Comparison of ENCODE assay signal across 23 cellular contexts in genomic region chr21:45595574-45596295, GRCh38. TPM values are rescaled to one million over a fixed set of nuclear protein-coding genes. Genes with fewer than 3 reads are reported as not detected.
DNase-seq lines count a peak whose midpoint lies in the region; ATAC-seq, FAIRE-seq and TF ChIP-seq lines count a peak whose summit lies in the region.
"Had no signal": no experiment of that assay in that cellular context is flagged by ENCODE, and none has a peak within 500 bp of the region (broad histone marks: within the 10 kb centered on the region; RNA-seq: fewer than 3 reads in every experiment).

No MANE protein-coding gene starts in this region.

- POLR2A ChIA-PET in activated CD4-positive, alpha-beta T cell treated with anti-CD3 and anti-CD28 coated beads, Interleukin-2, amount 10 ng/mL, durations not matched to agents 7 days and 5 days (lab: Charles Lee) = no interaction called here
- POLR2A ChIA-PET in H1 (lab: Charles Lee; ENCODE audit: partially characterized antibody) = interaction anchor here (1.3 kb wide), 1 partner anchor 40 kb away, joined by 3 read pairs; no protein-coding TSS in a partner anchor

- TF ChIP-seq EP300 in H1 (IDR thresholded peaks at IDR 0.05; ENCODE audit: borderline replicate concordance in 1 of 2, low read depth in 2 of 2, low read length in 2 of 2) = no peak

- TF ChIP-seq POLR2A in Peyer's patch (IDR thresholded peaks at IDR 0.05) (no peak), H1 (IDR thresholded peaks at IDR 0.05; ENCODE audit: control extremely low read depth in 1 of 2, low read depth in 2 of 2, low read length in 2 of 2) (no peak)

- no peak overlapping the region for H3K4ac ChIP-seq in H1 (replicated peaks; ENCODE audit: insufficient read length, low read depth, low read length)

- WGBS in H1 (ENCODE audit: extremely low coverage in 1 of 2, insufficient coverage in 1 of 2, insufficient read length in 1 of 2, insufficient replicate concordance in 2 of 2, low coverage in 1 of 2, low lambda C conversion rate in 2 of 2, missing lambda C conversion rate in 1 of 2), 2 experiments = 92% methylated on average over 15 of the region's 16 CpGs; no CpG with 5 or more reads in 1 of the 2 experiments

- H3K36me3 Mint-ChIP-seq in activated CD4-positive, alpha-beta T cell treated with anti-CD3 and anti-CD28 coated beads, Interleukin-2, amount 10 ng/mL, durations not matched to agents 7 days and 5 days (ENCODE audit: low read depth) = no peaks in the 10 kb centered on the region

- H2BK15ac ChIP-seq in H1 (ENCODE audit: low read length) = no peak overlapping the region

- H3K56ac ChIP-seq in H1 (replicated peaks; ENCODE audit: insufficient read length, low read depth, low read length) = no peak overlapping the region

- H2BK12ac ChIP-seq in H1 (ENCODE audit: low read depth, low read length) = peak overlapping the region; percentile 60; the same call in 1 of the 2 replicates

- H3K4me1 Mint-ChIP-seq in activated CD4-positive, alpha-beta T cell treated with anti-CD3 and anti-CD28 coated beads, Interleukin-2, amount 10 ng/mL, durations not matched to agents 7 days and 5 days = peaks cover 11% of the 10 kb centered on the region
- H3K4me1 Mint-ChIP-seq: endodermal cell had no signal

- H3K27me3 ChIP-seq in Peyer's patch (no peaks in the 10 kb centered on the region), H1 (replicated peaks in 1 of 4; ENCODE audit: control insufficient read depth in 3 of 4, extremely low read depth in 1 of 4, insufficient read depth in 3 of 4, low read length in 3 of 4) (peaks cover 0 to 11% (median 0%) of the 10 kb centered on the region in 4 experiments; a peak in 4 of 7 replicates)

- peak overlapping the region in 1 of 4 experiments; percentile 26; a peak in 1 of 7 replicates for H3K9ac ChIP-seq in H1 (replicated peaks in 1 of 4; ENCODE audit: extremely low read depth in 1 of 4, low read depth in 3 of 4, low read length in 3 of 4)

- 0 out of 4 replicates have a peak, but pooled peaks cover 0 to 3% of the 10 kb centered on the region in 2 experiments for H3K79me2 ChIP-seq in H1 (ENCODE audit: control insufficient read depth in 1 of 2, insufficient read depth in 2 of 2, low read length in 2 of 2)

- H3K18ac ChIP-seq in H1 (ENCODE audit: extremely low read depth, low read length) = no peak overlapping the region

- no peak for DNase-seq in activated CD4-positive, alpha-beta T cell treated with anti-CD3 and anti-CD28 coated beads, Interleukin-2, amount 10 ng/mL, durations not matched to agents 7 days and 5 days
- DNase-seq in activated CD4-positive, alpha-beta T cell treated with anti-CD3 and anti-CD28 coated beads, Interleukin-2, amount 50 U/mL, for 48 hours = no peak
- peak in 2 of 3 donors; percentile 22 to 37 for DNase-seq in Peyer's patch
- DNase-seq in H1 (ENCODE audit: low read depth in 1 of 2, low spot score in 2 of 2) = no peak
- DNase-seq in posterior vena cava (ENCODE audit: low spot score) = peak; percentile 61
- no peak for DNase-seq in Right ventricle myocardium superior
- DNase-seq in NCI-H446 treated with DMSO at 0.1 percent for 48 hours (lab: John Stamatoyannopoulos, UW) = no peak
- DNase-seq: activated naive CD4-positive, alpha-beta T cell treated with anti-CD3 and anti-CD28 coated beads for 36 hours; activated T-cell treated with anti-CD3 and anti-CD28 coated beads, Interleukin-2, amount 50 U/mL, for 72 hours; endodermal cell; gastrocnemius medialis; mesendoderm; NCI-H1105 treated with DMSO at 0.1 percent for 48 hours; PC-9; stimulated activated naive CD8-positive, alpha-beta T cell treated with anti-CD3 and anti-CD28 coated beads, Interleukin-15, amount 100 ng/mL, for 72 hours; tibial artery had no signal

- peak overlapping the region; percentile 38; the same call in 1 of the 2 replicates for H4K8ac ChIP-seq in H1 (ENCODE audit: extremely low read depth, insufficient read depth, low read length)

- H3K4me1 ChIP-seq in Peyer's patch (peaks cover 0 to 11% (median 2%) of the 10 kb centered on the region in 4 donors), H1 (replicated peaks in 1 of 4; ENCODE audit: control insufficient read depth in 3 of 4, insufficient read depth in 4 of 4, low read length in 3 of 4) (0 out of 7 replicates have a peak, but pooled peaks cover 0 to 3% (median 0%) of the 10 kb centered on the region in 4 experiments)
- H3K4me1 ChIP-seq: gastrocnemius medialis had no signal

- no peaks in the 10 kb centered on the region for H3K27me3 Mint-ChIP-seq in activated CD4-positive, alpha-beta T cell treated with anti-CD3 and anti-CD28 coated beads, Interleukin-2, amount 10 ng/mL, durations not matched to agents 7 days and 5 days
- H3K27me3 Mint-ChIP-seq: stimulated activated naive CD8-positive, alpha-beta T cell treated with anti-CD3 and anti-CD28 coated beads, Interleukin-15, amount 100 ng/mL, for 72 hours had no signal

- no peak for TF ChIP-seq RAD21 in H1 (IDR thresholded peaks at IDR 0.05 in 1 of 2, conservative IDR thresholded peaks at IDR 0.05 in 1 of 2; ENCODE audit: low read depth in 2 of 2, low read length in 2 of 2)

- no peak overlapping the region for H3K4me3 ChIP-seq in Peyer's patch
- H3K4me3 ChIP-seq in H1 (ENCODE audit: extremely low read depth in 1 of 4, insufficient read depth in 2 of 4, low read depth in 3 of 4, low read length in 4 of 4) = no peak overlapping the region
- H3K4me3 ChIP-seq: gastrocnemius medialis, PC-9, tibial artery had no signal

- H3K14ac ChIP-seq in H1 (ENCODE audit: insufficient read length) = no peak overlapping the region

- H4K20me1 ChIP-seq in H1 (replicated peaks in 1 of 2; ENCODE audit: control insufficient read depth in 1 of 2, insufficient read depth in 2 of 2, low read length in 2 of 2) = peaks cover 0 to 11% of the 10 kb centered on the region in 2 experiments

- no peak overlapping the region for H2AFZ ChIP-seq in H1 (ENCODE audit: low read length)
- H2AFZ ChIP-seq: PC-9 had no signal

- H3K9me3 ChIP-seq in Peyer's patch (no peaks in the 10 kb centered on the region), H1 (ENCODE audit: insufficient read depth in 2 of 2, low read depth in 1 of 2, low read length in 1 of 2) (peaks cover 4 to 11% of the 10 kb centered on the region in 2 experiments; a peak in 2 of 4 replicates)
- H3K9me3 ChIP-seq: gastrocnemius medialis, tibial artery had no signal

- peak overlapping the region; percentile 32 for H3K27ac Mint-ChIP-seq in activated CD4-positive, alpha-beta T cell treated with anti-CD3 and anti-CD28 coated beads, Interleukin-2, amount 10 ng/mL, durations not matched to agents 7 days and 5 days
- H3K27ac Mint-ChIP-seq: activated naive CD4-positive, alpha-beta T cell treated with anti-CD3 and anti-CD28 coated beads for 36 hours; activated T-cell treated with anti-CD3 and anti-CD28 coated beads, Interleukin-2, amount 50 U/mL, for 72 hours; endodermal cell; H9 had no signal

- no peak for FAIRE-seq in H1 (lab: Jason Lieb, UNC)
- FAIRE-seq: astrocyte, TTC549 had no signal

- H3K23me2 ChIP-seq in H1 (ENCODE audit: low read depth, low read length) = peaks cover 10% of the 10 kb centered on the region

- TF ChIP-seq CTCF in Peyer's patch (IDR thresholded peaks at IDR 0.05) (no peak), H1 (IDR thresholded peaks at IDR 0.05; ENCODE audit: control extremely low read depth in 1 of 3, insufficient read depth in 1 of 3, low read depth in 1 of 3, low read length in 3 of 3) (no peak)

- H3K9me3 Mint-ChIP-seq in activated CD4-positive, alpha-beta T cell treated with anti-CD3 and anti-CD28 coated beads, Interleukin-2, amount 10 ng/mL, durations not matched to agents 7 days and 5 days = no peaks in the 10 kb centered on the region
- H3K9me3 Mint-ChIP-seq: endodermal cell had no signal

- H2BK20ac ChIP-seq in H1 (ENCODE audit: low read length) = 0 out of 2 replicates have a peak overlapping the region, but pooled peaks have one; percentile 80

- H3K79me1 ChIP-seq in H1 (ENCODE audit: low read depth, low read length) = no peaks in the 10 kb centered on the region; the same call in 1 of the 2 replicates

- H4K5ac ChIP-seq in H1 (ENCODE audit: insufficient read length, low read depth, low read length) = no peak overlapping the region

- no peak for ATAC-seq in HG02623 (IDR thresholded peaks at IDR 0.05; ENCODE audit: unreplicated experiment)
- ATAC-seq in Right ventricle myocardium superior (ENCODE audit: poor library complexity) = no peak
- ATAC-seq: gastrocnemius medialis had no signal

- no peak overlapping the region for H3K4me2 ChIP-seq in H1 (ENCODE audit: insufficient read depth in 1 of 2, low read depth in 2 of 2, low read length in 2 of 2)
- H3K4me2 ChIP-seq: PC-9 had no signal

- no peak overlapping the region for H3K27ac ChIP-seq in Peyer's patch
- no peak overlapping the region for H3K27ac ChIP-seq in H1 (ENCODE audit: low read depth, low read length)
- H3K27ac ChIP-seq: gastrocnemius medialis, PC-9, tibial artery had no signal

- no peak overlapping the region for H3K4me3 Mint-ChIP-seq in activated CD4-positive, alpha-beta T cell treated with anti-CD3 and anti-CD28 coated beads, Interleukin-2, amount 10 ng/mL, durations not matched to agents 7 days and 5 days
- H3K4me3 Mint-ChIP-seq: activated naive CD4-positive, alpha-beta T cell treated with anti-CD3 and anti-CD28 coated beads for 36 hours; activated T-cell treated with anti-CD3 and anti-CD28 coated beads, Interleukin-2, amount 50 U/mL, for 72 hours; endodermal cell; H9; stimulated activated naive CD8-positive, alpha-beta T cell treated with anti-CD3 and anti-CD28 coated beads, Interleukin-15, amount 100 ng/mL, for 72 hours had no signal

- intact Hi-C loops in posterior vena cava (cut with DNase I) (no loop called here), Right ventricle myocardium superior (cut with DNase I) (no loop called here)

- no peak overlapping the region for H2BK120ac ChIP-seq in H1 (replicated peaks; ENCODE audit: low read depth, low read length)

- no peak overlapping the region for H3K23ac ChIP-seq in H1 (ENCODE audit: insufficient read length)

- H2BK5ac ChIP-seq in H1 (ENCODE audit: low read depth, low read length) = no peak overlapping the region; the same call in 1 of the 2 replicates

- CTCF ChIA-PET in activated CD4-positive, alpha-beta T cell treated with anti-CD3 and anti-CD28 coated beads, Interleukin-2, amount 10 ng/mL, durations not matched to agents 7 days and 5 days (lab: Charles Lee) = interaction anchor here (0.7 to 2.3 kb wide), 6 partner anchors 11 to 225 kb away, joined by 3 to 6 read pairs (median 4); no protein-coding TSS in a partner anchor
- CTCF ChIA-PET in H1 (lab: Charles Lee; ENCODE audit: partially characterized antibody) = interaction anchor here (0.6 to 4.9 kb wide), 33 partner anchors 8 to 972 kb away, joined by 3 to 37 read pairs (median 4); no protein-coding TSS in a partner anchor

- H3K36me3 ChIP-seq in Peyer's patch (no peaks in the 10 kb centered on the region), H1 (ENCODE audit: control insufficient read depth in 2 of 4, insufficient read depth in 4 of 4, low read length in 3 of 4) (no peaks in the 10 kb centered on the region; a peak in 1 of 8 replicates)
- H3K36me3 ChIP-seq: gastrocnemius medialis, tibial artery had no signal

- H4K91ac ChIP-seq in H1 (replicated peaks; ENCODE audit: insufficient read length, low read length) = peak overlapping the region; percentile 34

- peak overlapping the region; percentile 86; the same call in 1 of the 2 replicates for H2AK5ac ChIP-seq in H1 (ENCODE audit: low read depth, low read length)

RNA-seq across cellular contexts. Expression of gene PCBP3, which starts 47.8 kb away (rescaled TPM):
- 1 to 10 TPM; 4.8 to 5.8 TPM for total RNA-seq in activated CD4-positive, alpha-beta T cell treated with anti-CD3 and anti-CD28 coated beads, Interleukin-2, amount 10 ng/mL, durations not matched to agents 7 days and 5 days
- total RNA-seq in Peyer's patch (1 to 10 TPM in 3 of 4 donors, not detected in 1; 1.1 to 6.0 (median 4.4) TPM), posterior vena cava (1 to 10 TPM; 2.6 to 7.4 TPM), Right ventricle myocardium superior (2.0 TPM)
- total RNA-seq in H1 (2021; fragmentation: NEBNext Ultra II Directional; extraction: Animal tissue kit (Norgen Biotek cat#: 25700)) = 6.3 TPM in 2 replicates
- polyA plus RNA-seq in H1 (2011; rRNA removed) = 3.5 and 7.3 TPM in 2 replicates
- polyA plus RNA-seq in H1 (2011; cell fraction: cytosol; rRNA removed) = 3.1 TPM
- polyA plus RNA-seq in H1 (2011; cell fraction: nucleus; rRNA removed) = 12.8 TPM
- 7.9 to 9.2 TPM (median 8.4 TPM) in 4 replicates for polyA plus RNA-seq in H1 (2012, experiment 1 of 2)
- polyA plus RNA-seq in H1 (2012, experiment 2 of 2) = 6.9 TPM
- 4.4 TPM for polyA plus RNA-seq in H1 (2013, experiment 1 of 2)
- polyA plus RNA-seq in H1 (2013, experiment 2 of 2) = 5.4 TPM
- polyA minus RNA-seq in H1 (2011; rRNA and poly(A)+ RNA removed) = 10.6 and 11.2 TPM in 2 replicates
- polyA minus RNA-seq in H1 (2011; cell fraction: cytosol; rRNA and poly(A)+ RNA removed) = 4.0 TPM
- 17.3 TPM for polyA minus RNA-seq in H1 (2011; cell fraction: nucleus; rRNA and poly(A)+ RNA removed)
- total RNA-seq: A172, HT1080, PC-9, skeletal muscle tissue had no signal

RNA-seq across cellular contexts. Expression of gene SLC19A1, which starts 53.5 kb away (rescaled TPM):
- 10 to 100 TPM; 43.8 to 46.8 TPM for total RNA-seq in activated CD4-positive, alpha-beta T cell treated with anti-CD3 and anti-CD28 coated beads, Interleukin-2, amount 10 ng/mL, durations not matched to agents 7 days and 5 days
- total RNA-seq in Peyer's patch = 10 to 100 TPM; 10.7 to 70.8 (median 30.5) TPM
- total RNA-seq in H1 (2021; fragmentation: NEBNext Ultra II Directional; extraction: Animal tissue kit (Norgen Biotek cat#: 25700)) = 31.6 and 33.5 TPM in 2 replicates
- polyA plus RNA-seq in H1 (2011; rRNA removed) = 43.8 and 48.3 TPM in 2 replicates
- polyA plus RNA-seq in H1 (2011; cell fraction: cytosol; rRNA removed) = 22.7 TPM
- 47.4 TPM for polyA plus RNA-seq in H1 (2011; cell fraction: nucleus; rRNA removed)
- 47.5 to 77.8 TPM (median 65.6 TPM) in 4 replicates for polyA plus RNA-seq in H1 (2012, experiment 1 of 2)
- polyA plus RNA-seq in H1 (2012, experiment 2 of 2) = 70.7 TPM
- polyA plus RNA-seq in H1 (2013, experiment 1 of 2) = 40.9 TPM
- 42.0 TPM for polyA plus RNA-seq in H1 (2013, experiment 2 of 2)
- 12.0 and 29.3 TPM in 2 replicates for polyA minus RNA-seq in H1 (2011; rRNA and poly(A)+ RNA removed)
- polyA minus RNA-seq in H1 (2011; cell fraction: cytosol; rRNA and poly(A)+ RNA removed) = 17.7 TPM
- polyA minus RNA-seq in H1 (2011; cell fraction: nucleus; rRNA and poly(A)+ RNA removed) = 18.7 TPM
- total RNA-seq in posterior vena cava = 1 to 10 TPM; 4.5 to 6.5 TPM
- 6.9 TPM for total RNA-seq in Right ventricle myocardium superior

Comparison
In these comparisons a context has a peak if more than half of its experiments do, and no peak if none do; other contexts are left out.
1. DNase-seq: peak in Peyer's patch (2 of 3) and posterior vena cava (single experiment); none in activated CD4-positive, alpha-beta T cell treated with anti-CD3 and anti-CD28 coated beads, Interleukin-2, amount 10 ng/mL, durations not matched to agents 7 days and 5 days (single experiment), activated CD4-positive, alpha-beta T cell treated with anti-CD3 and anti-CD28 coated beads, Interleukin-2, amount 50 U/mL, for 48 hours (0 of 2), H1 (0 of 2), Right ventricle myocardium superior (single experiment) and NCI-H446 treated with DMSO at 0.1 percent for 48 hours (single experiment).